ENCODE assay signal across 17 cellular contexts in the genomic region with DNA sequence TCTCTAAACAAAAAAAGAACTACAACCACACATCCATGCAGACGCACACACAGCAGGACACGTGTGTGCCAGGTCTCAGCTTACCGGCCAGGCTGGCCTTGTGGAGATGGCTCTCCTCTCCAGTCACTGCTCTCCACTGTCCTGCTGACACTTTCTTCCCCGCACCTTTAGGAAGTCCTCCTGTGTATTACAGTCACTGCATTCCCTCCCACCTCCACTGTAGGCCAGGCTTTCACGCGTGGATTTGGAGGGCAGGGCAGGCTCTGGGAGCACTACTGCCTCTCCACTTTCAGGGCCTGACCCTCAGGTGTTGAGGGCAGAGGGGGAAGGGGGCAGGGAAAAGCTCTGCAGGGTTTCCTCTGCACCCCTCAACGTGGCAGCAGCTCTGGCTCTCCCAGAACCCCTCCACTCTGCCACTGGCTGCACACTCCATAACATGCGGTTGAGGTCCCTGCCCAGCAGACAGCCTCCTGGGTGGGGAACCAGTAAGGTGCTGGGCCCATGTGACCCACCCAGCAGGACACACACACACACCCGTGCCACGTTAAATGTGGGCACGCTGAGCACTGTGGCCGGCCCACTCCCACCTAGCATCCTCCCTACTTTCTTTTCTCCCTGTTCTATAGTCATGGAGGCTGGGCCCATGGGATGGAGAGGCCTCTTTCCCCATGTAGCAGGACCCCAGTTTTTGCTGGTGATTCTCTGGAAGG.
"Had no signal": no experiment of that assay in that cellular context is flagged by ENCODE, and none has a peak within 500 bp of the region (broad histone marks: within the 10 kb centered on the region; RNA-seq: fewer than 3 reads in every experiment).

No MANE protein-coding gene starts in this region.

- H3K36me3 ChIP-seq: SJSA1, thoracic aorta, uterus had no signal

- H3K9me3 Mint-ChIP-seq: effector memory CD8-positive, alpha-beta T cell; immature natural killer cell; mesothelial cell of epicardium; stimulated activated naive CD8-positive, alpha-beta T cell treated with anti-CD3 and anti-CD28 coated beads, Interleukin-15, Interleukin-2, amounts not matched to agents 100 ng/mL and 50 ng/mL, for 24 hours had no signal

- H3K4me3 Mint-ChIP-seq: effector memory CD8-positive, alpha-beta T cell; immature natural killer cell; mesothelial cell of epicardium; stimulated activated naive CD8-positive, alpha-beta T cell treated with anti-CD3 and anti-CD28 coated beads, Interleukin-15, Interleukin-2, amounts not matched to agents 100 ng/mL and 50 ng/mL, for 24 hours had no signal

- H3K36me3 Mint-ChIP-seq: immature natural killer cell had no signal

- H3K27me3 Mint-ChIP-seq: stimulated activated naive CD8-positive, alpha-beta T cell treated with anti-CD3 and anti-CD28 coated beads, Interleukin-15, Interleukin-2, amounts not matched to agents 100 ng/mL and 50 ng/mL, for 24 hours had no signal

- H3K9me3 ChIP-seq: ascending aorta, lower lobe of right lung, SJSA1, thoracic aorta, uterus had no signal

- DNase-seq: activated CD4-positive, alpha-beta T cell treated with anti-CD3 and anti-CD28 coated beads, Interleukin-2, amount 50 U/mL, for 48 hours; activated CD4-positive, CD25-positive, alpha-beta regulatory T cell treated with anti-CD3 and anti-CD28 coated beads, Interleukin-2, amount 50 U/mL, for 72 hours; activated naive CD4-positive, alpha-beta T cell; dermis blood vessel endothelial cell; effector memory CD8-positive, alpha-beta T cell; foreskin keratinocyte; immature natural killer cell; lower lobe of right lung; right cardiac atrium; small intestine; T-helper 9 cell had no signal

- H3K4me3 ChIP-seq: ascending aorta, lower lobe of right lung, SJSA1, thoracic aorta, uterus had no signal

- H3K27me3 ChIP-seq: ascending aorta, foreskin keratinocyte, SJSA1, uterus had no signal

- H3K4me1 Mint-ChIP-seq: immature natural killer cell had no signal

- H3K27ac ChIP-seq: ascending aorta, foreskin keratinocyte, lower lobe of right lung, SJSA1, uterus had no signal

- H3K27ac Mint-ChIP-seq: effector memory CD8-positive, alpha-beta T cell; immature natural killer cell; mesothelial cell of epicardium; stimulated activated naive CD8-positive, alpha-beta T cell treated with anti-CD3 and anti-CD28 coated beads, Interleukin-15, Interleukin-2, amounts not matched to agents 100 ng/mL and 50 ng/mL, for 24 hours had no signal
